ENCODE assay signal across 1 cellular context in genomic region chr14:37413504-37414003, GRCh38.
TF ChIP-seq lines count a peak whose summit lies in the region.

No MANE protein-coding gene starts in this region.

TF ChIP-seq in HepG2, 621 proteins besides CTCF, POLR2A, EP300 and RAD21 (continued from another document and continues in another):
- TF ChIP-seq NFAT5 (CRISPR knock-in tag; IDR thresholded peaks at IDR 0.05) (no peak), U2AF1 (optimal IDR thresholded peaks at IDR 0.05; ENCODE audit: low read depth, low read length) (no peak), KLF11 (CRISPR knock-in tag; IDR thresholded peaks at IDR 0.05) (no peak), TCF7 (IDR thresholded peaks at IDR 0.05; ENCODE audit: low read depth) (peak; percentile 90), ZNF776 (CRISPR knock-in tag; IDR thresholded peaks at IDR 0.05) (no peak), ATF2 (CRISPR knock-in tag; IDR thresholded peaks at IDR 0.05) (peak; percentile 24; the same call in 1 of the 2 replicates), ZC3H13 (CRISPR knock-in tag; IDR thresholded peaks at IDR 0.05) (no peak), ZNF232 (CRISPR knock-in tag; IDR thresholded peaks at IDR 0.05; ENCODE audit: borderline replicate concordance) (no peak), ETS1 (CRISPR knock-in tag; IDR thresholded peaks at IDR 0.05) (no peak), ZNF597 (CRISPR knock-in tag; IDR thresholded peaks at IDR 0.05) (no peak), SP5 (CRISPR knock-in tag; IDR thresholded peaks at IDR 0.05; ENCODE audit: borderline replicate concordance, low read depth) (no peak), KLF9 (CRISPR knock-in tag; IDR thresholded peaks at IDR 0.05; ENCODE audit: low read depth) (no peak), ZNF282 (IDR thresholded peaks at IDR 0.05; ENCODE audit: partially characterized antibody) (no peak), WIZ (CRISPR knock-in tag; IDR thresholded peaks at IDR 0.05) (no peak), NFE2L1 (CRISPR knock-in tag; IDR thresholded peaks at IDR 0.05; ENCODE audit: borderline replicate concordance) (no peak), TRIM24 (CRISPR knock-in tag; IDR thresholded peaks at IDR 0.05) (no peak), ATAD3A (CRISPR knock-in tag; IDR thresholded peaks at IDR 0.05) (no peak), ZNF207 (IDR thresholded peaks at IDR 0.05; ENCODE audit: borderline replicate concordance) (no peak), PCBP1 (IDR thresholded peaks at IDR 0.05; ENCODE audit: borderline replicate concordance, low read depth, low read length) (no peak), ZNF292 (CRISPR knock-in tag; IDR thresholded peaks at IDR 0.05; ENCODE audit: borderline replicate concordance, low read depth) (0 out of 2 replicates have a peak, but pooled peaks have one; percentile 34), SP4 (CRISPR knock-in tag; IDR thresholded peaks at IDR 0.05) (no peak), ZNF556 (CRISPR knock-in tag; IDR thresholded peaks at IDR 0.05; ENCODE audit: borderline replicate concordance) (no peak), ESRRA (CRISPR knock-in tag; IDR thresholded peaks at IDR 0.05; ENCODE audit: low read depth) (no peak), ZNF510 (CRISPR knock-in tag; IDR thresholded peaks at IDR 0.05; ENCODE audit: low read depth) (no peak), ZNF598 (CRISPR knock-in tag; IDR thresholded peaks at IDR 0.05; ENCODE audit: borderline replicate concordance) (no peak), ZBTB3 (CRISPR knock-in tag; IDR thresholded peaks at IDR 0.05; ENCODE audit: borderline replicate concordance, low read depth) (no peak), CSRNP1 (CRISPR knock-in tag; IDR thresholded peaks at IDR 0.05) (no peak), PBX3 (CRISPR knock-in tag; IDR thresholded peaks at IDR 0.05; ENCODE audit: borderline replicate concordance) (no peak), POLR2G (IDR thresholded peaks at IDR 0.05; ENCODE audit: low read depth, low read length) (no peak), ZNF549 (CRISPR knock-in tag; IDR thresholded peaks at IDR 0.05) (no peak), ZNF180 (CRISPR knock-in tag; IDR thresholded peaks at IDR 0.05; ENCODE audit: borderline replicate concordance, low read depth) (no peak), ZNF296 (CRISPR knock-in tag; conservative IDR thresholded peaks at IDR 0.05) (no peak), ZNF44 (CRISPR knock-in tag; IDR thresholded peaks at IDR 0.05) (peak; percentile 83; the same call in 1 of the 2 replicates), HNF1B (CRISPR knock-in tag; IDR thresholded peaks at IDR 0.05) (no peak), GTF2F1 (IDR thresholded peaks at IDR 0.05; ENCODE audit: low read length) (no peak), FOSL2 (CRISPR knock-in tag; IDR thresholded peaks at IDR 0.05) (no peak), REXO4 (CRISPR knock-in tag; IDR thresholded peaks at IDR 0.05; ENCODE audit: borderline replicate concordance) (no peak), RBM22 (optimal IDR thresholded peaks at IDR 0.05; ENCODE audit: low read length) (no peak), HNRNPK (IDR thresholded peaks at IDR 0.05; ENCODE audit: low read depth, low read length, poor library complexity, severe bottlenecking) (no peak), ZNF557 (CRISPR knock-in tag; IDR thresholded peaks at IDR 0.05) (no peak), KDM1A (CRISPR knock-in tag; IDR thresholded peaks at IDR 0.05) (no peak; the same call in 1 of the 2 replicates), ZNF558 (CRISPR knock-in tag; IDR thresholded peaks at IDR 0.05; ENCODE audit: borderline replicate concordance) (no peak), ZNF501 (CRISPR knock-in tag; IDR thresholded peaks at IDR 0.05) (no peak), KDM2A (CRISPR knock-in tag; IDR thresholded peaks at IDR 0.05; ENCODE audit: borderline replicate concordance, low read depth) (no peak), ONECUT2 (CRISPR knock-in tag; IDR thresholded peaks at IDR 0.05) (no peak), ZNF629 (CRISPR knock-in tag; conservative IDR thresholded peaks at IDR 0.05) (no peak), RBAK (CRISPR knock-in tag; IDR thresholded peaks at IDR 0.05) (no peak), ARID3A (IDR thresholded peaks at IDR 0.05; ENCODE audit: low read depth, low read length) (0 out of 2 replicates have a peak, but pooled peaks have one; percentile 6), TSC22D2 (CRISPR knock-in tag; IDR thresholded peaks at IDR 0.05; ENCODE audit: borderline replicate concordance) (no peak), TFDP2 (CRISPR knock-in tag; IDR thresholded peaks at IDR 0.05) (no peak)
